22 cellular contexts compared by ENCODE assay signal in genomic region chr5:15577831-15578230, GRCh38.
"Had no signal": no experiment of that assay in that cellular context is flagged by ENCODE, and none has a peak within 500 bp of the region (broad histone marks: within the 10 kb centered on the region; RNA-seq: fewer than 3 reads in every experiment).

No MANE protein-coding gene starts in this region.

- H3K27me3 ChIP-seq: body of pancreas had no signal

- H3K9me3 ChIP-seq: body of pancreas had no signal

- H3K4me1 ChIP-seq: body of pancreas had no signal

- H3K4me3 ChIP-seq: body of pancreas had no signal

- DNase-seq: activated CD4-positive, alpha-beta T cell treated with anti-CD3 and anti-CD28 coated beads for 48 hours; activated CD4-positive, alpha-beta T cell treated with anti-CD3 and anti-CD28 coated beads, Interleukin-2, amount 50 U/mL, for 4 hours; activated CD4-positive, CD25-positive, alpha-beta regulatory T cell treated with anti-CD3 and anti-CD28 coated beads, Interleukin-2, amount 50 U/mL, for 72 hours; activated CD8-positive, alpha-beta T cell treated with anti-CD3 and anti-CD28 coated beads, Interleukin-2, amount 10 ng/mL, durations not matched to agents 7 days and 5 days; activated effector memory CD4-positive, alpha-beta T cell treated with Interleukin-2 at 50 U/mL for 16 hours; activated naive CD4-positive, alpha-beta T cell; activated T-cell treated with anti-CD3 and anti-CD28 coated beads, Interleukin-2, amount 50 U/mL, for 24 hours; aorta; body of pancreas; NCI-H1092; NCI-H2029; NCI-H2107; NCI-H345; NCI-H510A; NCI-H526 treated with DMSO at 0.1 percent for 48 hours; NCI-H82; PC-3; SHP77 treated with DMSO at 0.1 percent for 48 hours; T-helper 17 cell; T-helper 9 cell had no signal

- H3K27ac ChIP-seq: body of pancreas, KMS-11 had no signal

- ATAC-seq: activated CD8-positive, alpha-beta T cell treated with anti-CD3 and anti-CD28 coated beads, Interleukin-2, amount 10 ng/mL, durations not matched to agents 7 days and 5 days; body of pancreas; PC-3; T-helper 17 cell; WTC11 had no signal
